In the genomic region with DNA sequence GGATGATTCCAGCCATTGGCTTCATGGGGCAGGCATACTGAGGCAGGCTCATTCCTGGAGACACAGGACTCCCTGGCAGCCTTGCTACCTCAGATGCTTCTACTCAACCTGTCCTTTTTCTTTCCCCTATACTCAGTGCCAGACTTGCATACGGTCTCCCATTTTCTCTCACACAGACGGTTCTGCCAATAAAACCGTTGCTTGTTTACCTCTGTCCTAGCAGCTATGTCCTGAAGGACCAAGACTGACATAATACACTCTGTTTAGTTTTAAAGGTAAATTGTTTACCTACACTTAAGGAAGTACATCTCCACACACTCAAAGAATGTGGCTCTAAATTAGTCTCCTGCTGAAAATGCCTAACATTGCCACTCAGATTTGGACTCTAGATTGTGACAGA, we compare ENCODE assay signal across 19 cellular contexts.
"Had no signal": no experiment of that assay in that cellular context is flagged by ENCODE, and none has a peak within 500 bp of the region (broad histone marks: within the 10 kb centered on the region; RNA-seq: fewer than 3 reads in every experiment).

No MANE protein-coding gene starts in this region.

- H3K9me3 Mint-ChIP-seq: dendritic cell treated with granulocyte-macrophage colony-stimulating factor and Interleukin-4, amounts not matched to agents 40 ng/mL and 50 ng/mL, for 4 days; effector memory CD8-positive, alpha-beta T cell; natural killer cell; neural crest cell had no signal

- H3K36me3 Mint-ChIP-seq: natural killer cell had no signal

- H3K27ac ChIP-seq: epithelial cell of prostate, esophagus muscularis mucosa, gastrocnemius medialis, heart right ventricle, stomach, thyroid gland, upper lobe of left lung, uterus had no signal

- H3K27me3 Mint-ChIP-seq: dendritic cell treated with granulocyte-macrophage colony-stimulating factor and Interleukin-4, amounts not matched to agents 40 ng/mL and 50 ng/mL, for 4 days; effector memory CD8-positive, alpha-beta T cell had no signal

- H3K4me3 Mint-ChIP-seq: dendritic cell treated with granulocyte-macrophage colony-stimulating factor and Interleukin-4, amounts not matched to agents 40 ng/mL and 50 ng/mL, for 4 days; effector memory CD8-positive, alpha-beta T cell; natural killer cell; neural crest cell had no signal

- H3K36me3 ChIP-seq: esophagus muscularis mucosa, gastrocnemius medialis, heart right ventricle, stomach, thyroid gland, upper lobe of left lung, uterus had no signal

- H3K27ac Mint-ChIP-seq: dendritic cell treated with granulocyte-macrophage colony-stimulating factor and Interleukin-4, amounts not matched to agents 40 ng/mL and 50 ng/mL, for 4 days; effector memory CD8-positive, alpha-beta T cell; natural killer cell had no signal

- DNase-seq: effector memory CD8-positive, alpha-beta T cell; gastrocnemius medialis; heart right ventricle; hypothalamus; kidney glomerular epithelial cell; mucosa of descending colon; natural killer cell; posterior cingulate gyrus; small intestine; stimulated activated CD4-positive, alpha-beta T cell treated with anti-CD3 and anti-CD28 coated beads, Interleukin-12 subunit alpha, Interleukin-12 subunit beta, amount 100 ng/mL, for 4 hours; stimulated activated naive CD4-positive, alpha-beta T cell; stomach; thyroid gland; upper lobe of left lung; uterus had no signal

- H3K4me1 ChIP-seq: esophagus muscularis mucosa, gastrocnemius medialis, heart right ventricle, stomach, thyroid gland, upper lobe of left lung, uterus had no signal

- H3K4me3 ChIP-seq: esophagus muscularis mucosa, gastrocnemius medialis, heart right ventricle, mucosa of descending colon, stomach, thyroid gland, upper lobe of left lung, uterus had no signal

- H3K9me3 ChIP-seq: esophagus muscularis mucosa, gastrocnemius medialis, heart right ventricle, mucosa of descending colon, stomach, thyroid gland, upper lobe of left lung, uterus had no signal

- H3K4me1 Mint-ChIP-seq: natural killer cell, neural crest cell had no signal

- H3K27me3 ChIP-seq: esophagus muscularis mucosa, gastrocnemius medialis, heart right ventricle, stomach, thyroid gland, upper lobe of left lung, uterus had no signal
